In the genomic region with DNA sequence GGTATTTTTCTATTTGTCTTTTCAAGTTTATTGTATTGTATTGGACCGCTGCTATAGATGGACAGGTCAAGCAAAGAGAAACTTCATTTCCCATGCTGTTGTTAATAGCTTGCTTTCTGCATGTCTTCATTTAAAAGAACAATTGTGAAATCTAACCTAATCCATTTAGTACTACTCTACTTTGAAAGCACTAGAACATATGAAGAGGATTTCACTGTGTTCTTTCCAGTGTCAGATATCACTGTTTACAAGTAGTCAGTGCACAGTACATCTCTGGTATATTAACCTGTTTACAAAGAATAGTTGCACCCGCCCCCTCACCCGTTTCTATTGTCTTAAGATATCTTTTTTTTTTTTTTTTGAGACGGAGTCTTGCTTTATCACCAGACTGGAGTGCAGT, we compare ENCODE assay signal across 1 cellular context.
TF ChIP-seq lines count a peak whose summit lies in the region.

No MANE protein-coding gene starts in this region.

TF ChIP-seq in K562, 482 proteins besides CTCF, POLR2A, EP300 and RAD21:
- TF ChIP-seq ZNF140 (CRISPR knock-in tag; IDR thresholded peaks at IDR 0.05) (no peak), EGR1 (conservative IDR thresholded peaks at IDR 0.05) (peak; percentile 43; the same call in 1 of the 2 replicates), NCOA2 (IDR thresholded peaks at IDR 0.05; ENCODE audit: partially characterized antibody in 2 of 2) (no peak), GATA2 (CRISPR knock-in tag; IDR thresholded peaks at IDR 0.05) (no peak), SOX6 (IDR thresholded peaks at IDR 0.05) (peak; percentile 28; the same call in 1 of the 2 replicates)
